Comparison of ENCODE assay signal across 11 cellular contexts in genomic region chr1:1429671-1430073, GRCh38. TPM values are rescaled to one million over a fixed set of nuclear protein-coding genes. Genes with fewer than 3 reads are reported as not detected.
DNase-seq lines count a peak whose midpoint lies in the region; ATAC-seq and TF ChIP-seq lines count a peak whose summit lies in the region.
"Had no signal": no experiment of that assay in that cellular context is flagged by ENCODE, and none has a peak within 500 bp of the region (broad histone marks: within the 10 kb centered on the region; RNA-seq: fewer than 3 reads in every experiment).

No MANE protein-coding gene starts in this region.

- no peak for ATAC-seq in GM21447 (IDR thresholded peaks at IDR 0.05; ENCODE audit: unreplicated experiment)

- TF ChIP-seq CTCF in colonic mucosa (IDR thresholded peaks at IDR 0.05) (no peak), liver (IDR thresholded peaks at IDR 0.05; ENCODE audit: low read depth, low read length, missing input control) (no peak), stomach (IDR thresholded peaks at IDR 0.05) (no peak)

- no peak for TF ChIP-seq POLR2A in stomach (IDR thresholded peaks at IDR 0.05)

- peaks cover 25% of the 10 kb centered on the region for H3K4me1 ChIP-seq in colonic mucosa
- H3K4me1 ChIP-seq in liver (ENCODE audit: control insufficient read depth in 4 of 4, insufficient read depth in 4 of 4, low read length in 3 of 4): peaks cover 20 to 52% (median 41%) of the 10 kb centered on the region in 4 donors
- H3K4me1 ChIP-seq in stomach: peaks cover 57 to 75% (median 62%) of the 10 kb centered on the region in 4 donors

- DNase-seq in NCI-H510A (lab: John Stamatoyannopoulos, UW) (peak; percentile 73), colonic mucosa (no peak), stomach (no peak), T-helper 9 cell (no peak), SK-N-DZ (ENCODE audit: low spot score) (no peak), HK-2 (ENCODE audit: unreplicated experiment) (no peak)
- DNase-seq: activated CD4-positive, alpha-beta T cell treated with anti-CD3 and anti-CD28 coated beads for 1 hour; stimulated activated CD4-positive, alpha-beta T cell treated with anti-CD3 and anti-CD28 coated beads, Interleukin-2, amount 100 ng/mL, for 48 hours had no signal

- no peak overlapping the region for H3K4me3 ChIP-seq in colonic mucosa
- no peak overlapping the region for H3K4me3 ChIP-seq in liver (ENCODE audit: low read depth in 1 of 3, low read length in 3 of 3)
- H3K4me3 ChIP-seq in stomach: no peak overlapping the region

- H3K27me3 ChIP-seq in colonic mucosa (peaks cover 7% of the 10 kb centered on the region), liver (ENCODE audit: control insufficient read depth in 4 of 4, insufficient read depth in 4 of 4, low read length in 3 of 4) (no peaks in the 10 kb centered on the region), stomach (peaks cover 0 to 39% (median 4%) of the 10 kb centered on the region in 3 donors)

- peak overlapping the region; percentile 96 for H3K27ac ChIP-seq in colonic mucosa
- H3K27ac ChIP-seq in liver (ENCODE audit: low read depth in 1 of 2, low read length in 2 of 2): peak overlapping the region; percentile 74 to 87
- peak overlapping the region; percentile 66 to 96 (median 91) for H3K27ac ChIP-seq in stomach

- no peak for TF ChIP-seq RAD21 in liver (IDR thresholded peaks at IDR 0.05)

- 55% methylated on average over 6 of the region's 6 CpGs for WGBS in liver
- 51 to 64% (median 57%) methylated on average over 6 of the region's 6 CpGs for WGBS in stomach, 5 donors

- no peak for TF ChIP-seq EP300 in stomach (IDR thresholded peaks at IDR 0.05)

- H3K36me3 ChIP-seq in colonic mucosa (no peaks in the 10 kb centered on the region), liver (ENCODE audit: control insufficient read depth in 4 of 4, insufficient read depth in 3 of 4, low read depth in 1 of 4, low read length in 3 of 4) (no peaks in the 10 kb centered on the region), stomach (no peaks in the 10 kb centered on the region)

- no peaks in the 10 kb centered on the region for H3K9me3 ChIP-seq in colonic mucosa
- H3K9me3 ChIP-seq in liver (ENCODE audit: control insufficient read depth in 4 of 4, low read length in 3 of 4): no peaks in the 10 kb centered on the region
- no peaks in the 10 kb centered on the region for H3K9me3 ChIP-seq in stomach

- intact Hi-C loops in colonic mucosa (cut with DNase I): no loop called here
- intact Hi-C loops in stomach (cut with DNase I; ENCODE audit: low total_unique reads): no loop called here

- no peak overlapping the region for H3K9ac ChIP-seq in colonic mucosa (ENCODE audit: low read depth in 2 of 2, low read length in 2 of 2)
- H3K9ac ChIP-seq in liver (ENCODE audit: low read depth in 1 of 2, low read length in 2 of 2): no peak overlapping the region

TF ChIP-seq in liver, 16 proteins besides CTCF, POLR2A, EP300 and RAD21:
- peak; percentile 35 for TF ChIP-seq FOXA2 (IDR thresholded peaks at IDR 0.05)
- peak; percentile 38 for TF ChIP-seq TAF1 (conservative IDR thresholded peaks at IDR 0.05)
- no peak for TF ChIP-seq RXRA (IDR thresholded peaks at IDR 0.05)

RNA-seq across cellular contexts. Expression of gene VWA1, which starts 5.8 kb away (rescaled TPM):
- total RNA-seq in colonic mucosa (10 to 100 TPM; 43.5 to 74.0 TPM), liver (10 to 100 TPM; 22.8 to 41.6 TPM), stomach (10 to 100 TPM; 11.4 to 37.7 (median 21.1) TPM)
- polyA plus RNA-seq in liver (10 to 100 TPM; 18.3 to 81.3 TPM), stomach (10 to 100 TPM in 2 of 3 donors, 1 to 10 TPM in 1; 7.6 to 64.8 (median 24.8) TPM)
- polyA plus RNA-seq in SK-N-DZ (2014; cell fraction: cytosol; rRNA removed): 0.06 and 1.5 TPM in 2 replicates
- 0.27 and 2.0 TPM in 2 replicates for polyA plus RNA-seq in SK-N-DZ (2014; cell fraction: nucleus; rRNA removed)

RNA-seq across cellular contexts. Expression of gene ANKRD65, which starts 8.6 kb away (rescaled TPM):
- total RNA-seq in colonic mucosa: 1 to 10 TPM in 1 of 2 donors, under 1 TPM in 1; 0.57 to 2.0 TPM
- under 1 TPM; 0.14 to 0.17 TPM for total RNA-seq in liver
- polyA plus RNA-seq in liver: under 1 TPM; 0.30 to 0.31 TPM
- 10 to 100 TPM in 1 of 5 donors, 1 to 10 TPM in 2, under 1 TPM in 1, not detected in 1; 0.89 to 13.6 (median 4.7) TPM for total RNA-seq in stomach
- polyA plus RNA-seq in stomach: 10 to 100 TPM in 2 of 3 donors, 1 to 10 TPM in 1; 8.7 to 13.5 (median 13.3) TPM
- polyA plus RNA-seq in SK-N-DZ (2014; cell fraction: cytosol; rRNA removed): 0.81 TPM in 1 of 2 replicates, not detected in the other
- 0.90 and 0.97 TPM in 2 replicates for polyA plus RNA-seq in SK-N-DZ (2014; cell fraction: nucleus; rRNA removed)
- total RNA-seq: mononuclear cell had no signal

RNA-seq across cellular contexts. Expression of gene ATAD3C, which starts 19.8 kb away (rescaled TPM):
- total RNA-seq in colonic mucosa (under 1 TPM; 0.16 to 0.64 TPM), liver (1 to 10 TPM in 1 of 2 donors, under 1 TPM in 1; 0.19 to 1.3 TPM), stomach (1 to 10 TPM in 2 of 5 donors, under 1 TPM in 1, not detected in 2; 0.55 to 5.2 (median 1.3) TPM)
- polyA plus RNA-seq in liver (1 to 10 TPM in 1 of 2 donors, under 1 TPM in 1; 0.51 to 4.8 TPM), stomach (1 to 10 TPM in 1 of 3 donors, under 1 TPM in 2; 0.25 to 2.3 (median 0.92) TPM)
- 0.06 TPM in 1 of 2 replicates, not detected in the other for polyA plus RNA-seq in SK-N-DZ (2014; cell fraction: cytosol; rRNA removed)
- polyA plus RNA-seq in SK-N-DZ (2014; cell fraction: nucleus; rRNA removed): not detected in 2 replicates

RNA-seq across cellular contexts. Expression of gene MRPL20, which starts 22.6 kb away (rescaled TPM):
- total RNA-seq in colonic mucosa (100 to 1,000 TPM in 1 of 2 donors, 10 to 100 TPM in 1; 88.1 to 143 TPM), liver (10 to 100 TPM; 47.8 to 47.9 TPM), stomach (100 to 1,000 TPM in 2 of 5 donors, 10 to 100 TPM in 3; 53.9 to 116 (median 82.9) TPM)
- polyA plus RNA-seq in liver (100 to 1,000 TPM; 100 to 170 TPM), stomach (100 to 1,000 TPM; 136 to 187 (median 150) TPM)
- polyA plus RNA-seq in SK-N-DZ (2014; cell fraction: cytosol; rRNA removed): 122 and 124 TPM in 2 replicates
- 65.7 and 70.6 TPM in 2 replicates for polyA plus RNA-seq in SK-N-DZ (2014; cell fraction: nucleus; rRNA removed)

RNA-seq across cellular contexts. Expression of gene CCNL2, which starts 30.5 kb away (rescaled TPM):
- total RNA-seq in colonic mucosa (100 to 1,000 TPM in 1 of 2 donors, 10 to 100 TPM in 1; 92.3 to 104 TPM), liver (100 to 1,000 TPM in 1 of 2 donors, 10 to 100 TPM in 1; 47.3 to 170 TPM), stomach (100 to 1,000 TPM; 265 to 739 (median 422) TPM)
- polyA plus RNA-seq in liver (100 to 1,000 TPM in 1 of 2 donors, 10 to 100 TPM in 1; 46.4 to 160 TPM), stomach (100 to 1,000 TPM in 1 of 3 donors, 10 to 100 TPM in 2; 33.4 to 166 (median 34.7) TPM)
- 114 and 186 TPM in 2 replicates for polyA plus RNA-seq in SK-N-DZ (2014; cell fraction: cytosol; rRNA removed)
- 1,610 and 2,471 TPM in 2 replicates for polyA plus RNA-seq in SK-N-DZ (2014; cell fraction: nucleus; rRNA removed)
